18 cellular contexts compared by ENCODE assay signal in genomic region chr4:113888006-113888405, GRCh38.
"Had no signal": no experiment of that assay in that cellular context is flagged by ENCODE, and none has a peak within 500 bp of the region (broad histone marks: within the 10 kb centered on the region; RNA-seq: fewer than 3 reads in every experiment).

No MANE protein-coding gene starts in this region.

- H3K4me2 ChIP-seq: smooth muscle cell had no signal

- H3K4me3 ChIP-seq: left ventricle myocardium inferior, mucosa of descending colon, ovary, right atrium auricular region, right lobe of liver, smooth muscle cell, stomach, testis, thyroid gland, transverse colon, upper lobe of left lung had no signal

- DNase-seq: islet precursor cell; left ventricle myocardium inferior; midbrain; mucosa of descending colon; naive thymus-derived CD4-positive, alpha-beta T cell; ovary; right lobe of liver; stimulated activated CD4-positive, alpha-beta T cell treated with anti-CD3 and anti-CD28 coated beads, Interleukin-2, amount 100 ng/mL, for 24 hours; stimulated activated CD4-positive, alpha-beta T cell treated with anti-CD3 and anti-CD28 coated beads, Interleukin-4, amount 100 ng/mL, for 1 hour; stimulated activated naive B cell treated with anti-CD40 and anti-IgM and Interleukin-4, amounts not matched to agents 10 μg/mL and 1 μg/mL and 100 μg/mL, for 72 hours; stimulated activated naive CD8-positive, alpha-beta T cell treated with anti-CD3 and anti-CD28 coated beads, Interleukin-15, Interleukin-2, amounts not matched to agents 100 U/mL and 50 U/mL, for 24 hours; stomach; testis; thyroid gland; transverse colon; upper lobe of left lung had no signal

- H3K9me3 ChIP-seq: left ventricle myocardium inferior, mucosa of descending colon, ovary, right atrium auricular region, right lobe of liver, stomach, testis, thyroid gland, transverse colon, upper lobe of left lung had no signal

- H3K36me3 ChIP-seq: left ventricle myocardium inferior, ovary, right atrium auricular region, right lobe of liver, stomach, thyroid gland, transverse colon, upper lobe of left lung had no signal

- H3K4me1 ChIP-seq: left ventricle myocardium inferior, right atrium auricular region, right lobe of liver, stomach, testis, thyroid gland, transverse colon, upper lobe of left lung had no signal

- H3K27me3 ChIP-seq: ovary, right atrium auricular region, right lobe of liver, stomach, testis, thyroid gland, transverse colon, upper lobe of left lung had no signal

- H3K27ac ChIP-seq: left ventricle myocardium inferior, ovary, right atrium auricular region, right lobe of liver, stomach, testis, thyroid gland, transverse colon, upper lobe of left lung had no signal
